Comparison of ENCODE assay signal across 1 cellular context in the genomic region with DNA sequence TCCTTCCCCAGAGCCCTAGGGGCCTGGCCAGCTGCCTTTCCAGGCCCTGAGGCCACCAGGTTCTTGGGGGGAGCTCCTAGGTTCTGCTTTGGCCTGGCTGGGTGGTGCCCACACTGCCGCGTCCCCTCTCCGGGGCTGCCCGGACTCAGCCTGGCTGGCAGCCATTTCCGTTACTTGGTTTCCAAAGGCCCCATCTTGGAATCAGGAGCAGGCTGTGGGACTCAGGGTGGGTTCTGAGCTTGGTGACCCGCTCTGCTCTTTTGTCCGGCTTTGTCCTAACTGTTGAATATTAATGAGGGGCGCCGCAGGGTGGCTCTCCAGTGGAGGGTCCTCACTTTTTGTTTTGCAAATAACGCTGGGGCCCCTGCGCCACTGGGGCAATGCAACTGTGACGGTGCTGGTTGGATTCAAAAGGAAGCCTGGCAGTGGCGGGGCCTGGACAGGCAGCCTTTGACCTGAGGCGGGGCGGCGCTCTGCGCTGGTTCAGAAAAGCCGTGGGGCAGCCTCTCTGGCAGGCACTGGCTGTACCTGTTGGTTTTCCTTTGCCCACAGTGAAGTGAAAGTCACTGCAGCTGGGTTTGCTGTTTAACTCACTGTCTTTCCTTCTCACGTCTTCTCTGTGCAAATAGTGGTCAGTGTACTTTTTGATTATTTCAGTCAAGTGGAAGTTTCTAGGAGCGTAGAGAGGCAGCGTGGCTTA.
TF ChIP-seq lines count a peak whose summit lies in the region.

No MANE protein-coding gene starts in this region.

TF ChIP-seq in HepG2, 621 proteins besides CTCF, POLR2A, EP300 and RAD21 (continued from another document):
- TF ChIP-seq ZNF761 (CRISPR knock-in tag; conservative IDR thresholded peaks at IDR 0.05) = no peak
- 0 out of 2 replicates have a peak, but pooled peaks have one; percentile 15 for TF ChIP-seq ZNF776 (CRISPR knock-in tag; IDR thresholded peaks at IDR 0.05)
- TF ChIP-seq PHF8 (CRISPR knock-in tag; IDR thresholded peaks at IDR 0.05) = 0 out of 2 replicates have a peak, but pooled peaks have one; percentile 16
- peak; percentile 61; the same call in 1 of the 2 replicates for TF ChIP-seq GATAD2A (CRISPR knock-in tag; IDR thresholded peaks at IDR 0.05)
- peak; percentile 70 for TF ChIP-seq HNRNPLL (IDR thresholded peaks at IDR 0.05; ENCODE audit: low read depth, low read length, poor library complexity, severe bottlenecking)
- TF ChIP-seq ZNF124 (CRISPR knock-in tag; IDR thresholded peaks at IDR 0.05) = peak; percentile 45; the same call in 1 of the 2 replicates
- peak; percentile 84; the same call in 1 of the 2 replicates for TF ChIP-seq KMT2A (CRISPR knock-in tag; IDR thresholded peaks at IDR 0.05)
- TF ChIP-seq, protein P1, sequence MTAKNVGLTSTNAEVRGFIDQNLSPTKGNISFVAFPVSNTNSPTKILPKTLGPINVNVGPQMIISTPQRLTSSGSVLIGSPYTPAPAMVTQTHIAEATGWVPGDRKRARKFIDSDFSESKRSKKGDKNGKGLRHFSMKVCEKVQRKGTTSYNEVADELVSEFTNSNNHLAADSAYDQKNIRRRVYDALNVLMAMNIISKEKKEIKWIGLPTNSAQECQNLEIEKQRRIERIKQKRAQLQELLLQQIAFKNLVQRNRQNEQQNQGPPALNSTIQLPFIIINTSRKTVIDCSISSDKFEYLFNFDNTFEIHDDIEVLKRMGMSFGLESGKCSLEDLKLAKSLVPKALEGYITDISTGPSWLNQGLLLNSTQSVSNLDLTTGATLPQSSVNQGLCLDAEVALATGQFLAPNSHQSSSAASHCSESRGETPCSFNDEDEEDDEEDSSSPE (CRISPR knock-in tag; IDR thresholded peaks at IDR 0.05) = peak; percentile 32; the same call in 1 of the 2 replicates
